12 cellular contexts compared by ENCODE assay signal in the genomic region with DNA sequence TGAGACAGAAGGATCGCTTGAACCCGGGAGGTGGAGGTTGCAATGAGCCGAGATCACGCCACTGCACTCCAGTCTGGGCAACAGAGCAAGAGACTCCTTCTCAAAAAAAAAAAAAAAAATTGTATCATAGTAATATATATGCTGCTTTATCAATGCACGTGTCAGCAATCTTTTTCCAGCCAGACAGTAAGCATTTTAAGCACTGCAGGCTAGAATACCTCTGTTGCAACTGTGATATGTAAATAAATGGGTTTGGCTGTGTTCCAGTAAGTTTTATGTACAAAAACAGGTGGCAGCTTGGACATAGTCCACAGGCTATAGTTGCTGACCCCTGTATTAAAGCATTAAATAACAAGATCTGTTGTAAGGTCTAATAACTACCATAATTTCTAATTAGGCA.
DNase-seq lines count a peak whose midpoint lies in the region; ATAC-seq and TF ChIP-seq lines count a peak whose summit lies in the region.
"Had no signal": no experiment of that assay in that cellular context is flagged by ENCODE, and none has a peak within 500 bp of the region (broad histone marks: within the 10 kb centered on the region; RNA-seq: fewer than 3 reads in every experiment).

No MANE protein-coding gene starts in this region.

- no peak for DNase-seq in activated naive CD4-positive, alpha-beta T cell treated with anti-CD3 and anti-CD28 coated beads, Interleukin-2, amount 10 ng/mL, durations not matched to agents 7 days and 5 days
- no peak for DNase-seq in activated naive CD4-positive, alpha-beta T cell treated with anti-CD3 and anti-CD28 coated beads, Interleukin-2, amount 50 U/mL, for 72 hours (ENCODE audit: low spot score in 2 of 2)
- DNase-seq in substantia nigra (lab: John Stamatoyannopoulos, UW) (no peak), NCI-H524 treated with DMSO at 0.1 percent for 48 hours (lab: John Stamatoyannopoulos, UW) (no peak)
- DNase-seq in effector memory CD4-positive, alpha-beta T cell = no peak
- no peak for DNase-seq in effector CD4-positive, alpha-beta T cell
- DNase-seq: NCI-H1694 treated with DMSO at 0.1 percent for 48 hours, sigmoid colon had no signal

- H2AFZ ChIP-seq in OCI-LY1 (ENCODE audit: low read length) = no peak overlapping the region

- peaks cover 29% of the 10 kb centered on the region for H3K36me3 ChIP-seq in OCI-LY1 (ENCODE audit: insufficient read depth, low read length)
- no peaks in the 10 kb centered on the region for H3K36me3 ChIP-seq in effector memory CD4-positive, alpha-beta T cell (ENCODE audit: control insufficient read depth, insufficient read depth, low read length)
- H3K36me3 ChIP-seq: sigmoid colon, thoracic aorta had no signal

- H3K9me3 ChIP-seq in OCI-LY1 (ENCODE audit: low read length) = no peaks in the 10 kb centered on the region
- H3K9me3 ChIP-seq in effector memory CD4-positive, alpha-beta T cell (ENCODE audit: control insufficient read depth, low read length) = no peaks in the 10 kb centered on the region
- H3K9me3 ChIP-seq: sigmoid colon, thoracic aorta had no signal

- H3K4me2 ChIP-seq in OCI-LY1 (ENCODE audit: low read length) = peak overlapping the region; percentile 49

- no peaks in the 10 kb centered on the region for H3K27me3 Mint-ChIP-seq in activated naive CD4-positive, alpha-beta T cell treated with anti-CD3 and anti-CD28 coated beads, Interleukin-2, amount 10 ng/mL, durations not matched to agents 7 days and 5 days
- H3K27me3 Mint-ChIP-seq: brain had no signal

- peak overlapping the region; percentile 16 for H3K27ac Mint-ChIP-seq in activated naive CD4-positive, alpha-beta T cell treated with anti-CD3 and anti-CD28 coated beads, Interleukin-2, amount 10 ng/mL, durations not matched to agents 7 days and 5 days
- no peak overlapping the region for H3K27ac Mint-ChIP-seq in activated naive CD4-positive, alpha-beta T cell treated with anti-CD3 and anti-CD28 coated beads, Interleukin-2, amount 50 U/mL, for 72 hours

- H4K20me1 ChIP-seq in OCI-LY1 (ENCODE audit: insufficient read depth, low read length) = no peaks in the 10 kb centered on the region

- 0 out of 2 replicates have a peak, but pooled peaks cover 8% of the 10 kb centered on the region for H3F3A ChIP-seq in OCI-LY1 (ENCODE audit: insufficient read depth, low read length)

- H3K27me3 ChIP-seq in OCI-LY1 (ENCODE audit: insufficient read depth, low read length) = no peaks in the 10 kb centered on the region
- H3K27me3 ChIP-seq in effector memory CD4-positive, alpha-beta T cell (replicated peaks; ENCODE audit: control insufficient read depth, insufficient read depth, low read length, poor library complexity, severe bottlenecking) = no peaks in the 10 kb centered on the region
- H3K27me3 ChIP-seq: sigmoid colon had no signal

- peaks cover 75% of the 10 kb centered on the region for H3K4me1 ChIP-seq in OCI-LY1 (ENCODE audit: insufficient read depth, low read length, severe bottlenecking)
- H3K4me1 ChIP-seq in effector memory CD4-positive, alpha-beta T cell (ENCODE audit: control insufficient read depth, insufficient read depth, low read length, poor library complexity, severe bottlenecking) = peaks cover 19% of the 10 kb centered on the region

- H3K4me3 Mint-ChIP-seq in activated naive CD4-positive, alpha-beta T cell treated with anti-CD3 and anti-CD28 coated beads, Interleukin-2, amount 10 ng/mL, durations not matched to agents 7 days and 5 days = no peak overlapping the region
- H3K4me3 Mint-ChIP-seq: brain had no signal

- TF ChIP-seq CTCF in OCI-LY1 (IDR thresholded peaks at IDR 0.05; ENCODE audit: low read length) = no peak

- H3K36me3 Mint-ChIP-seq in activated naive CD4-positive, alpha-beta T cell treated with anti-CD3 and anti-CD28 coated beads, Interleukin-2, amount 10 ng/mL, durations not matched to agents 7 days and 5 days = peaks cover 7% of the 10 kb centered on the region
- H3K36me3 Mint-ChIP-seq in activated naive CD4-positive, alpha-beta T cell treated with anti-CD3 and anti-CD28 coated beads, Interleukin-2, amount 50 U/mL, for 72 hours = no peaks in the 10 kb centered on the region

- peaks cover 76% of the 10 kb centered on the region for H3K79me2 ChIP-seq in OCI-LY1 (ENCODE audit: insufficient read depth, low read length)

- no peak for ATAC-seq in activated naive CD4-positive, alpha-beta T cell treated with anti-CD3 and anti-CD28 coated beads, Interleukin-2, amount 50 U/mL, for 72 hours
- ATAC-seq in HG03175 (IDR thresholded peaks at IDR 0.05; ENCODE audit: unreplicated experiment) = peak; percentile 64

- no peak overlapping the region for H3K4me3 ChIP-seq in OCI-LY1 (ENCODE audit: low read depth, low read length, poor library complexity, severe bottlenecking)
- no peak overlapping the region for H3K4me3 ChIP-seq in effector memory CD4-positive, alpha-beta T cell (ENCODE audit: insufficient read depth, low read depth, low read length, poor library complexity, severe bottlenecking)
- H3K4me3 ChIP-seq: sigmoid colon, thoracic aorta had no signal

- no peak overlapping the region; the same call in 1 of the 2 replicates for H3K9ac ChIP-seq in OCI-LY1 (ENCODE audit: low read length)

- CTCF ChIA-PET in activated naive CD4-positive, alpha-beta T cell treated with anti-CD3 and anti-CD28 coated beads, Interleukin-2, amount 10 ng/mL, durations not matched to agents 7 days and 5 days (lab: Charles Lee) = interaction anchor here (1.2 to 4.8 kb wide), 5 partner anchors 11 to 162 kb away, joined by 4 to 46 read pairs (median 30); partner anchors contain the start of gene ELMO1

- no peaks in the 10 kb centered on the region for H3K9me3 Mint-ChIP-seq in activated naive CD4-positive, alpha-beta T cell treated with anti-CD3 and anti-CD28 coated beads, Interleukin-2, amount 10 ng/mL, durations not matched to agents 7 days and 5 days
- H3K9me3 Mint-ChIP-seq in activated naive CD4-positive, alpha-beta T cell treated with anti-CD3 and anti-CD28 coated beads, Interleukin-2, amount 50 U/mL, for 72 hours = no peaks in the 10 kb centered on the region

- peak overlapping the region; percentile 89 for H3K27ac ChIP-seq in OCI-LY1 (ENCODE audit: low read depth, low read length, poor library complexity, severe bottlenecking)
- H3K27ac ChIP-seq in substantia nigra (ENCODE audit: low read depth, low read length, poor library complexity, severe bottlenecking) = peak overlapping the region; percentile 54
- H3K27ac ChIP-seq in effector memory CD4-positive, alpha-beta T cell (ENCODE audit: insufficient read depth, low read length, poor library complexity, severe bottlenecking) = no peak overlapping the region
- H3K27ac ChIP-seq: sigmoid colon, thoracic aorta had no signal

- H3K9me2 ChIP-seq in OCI-LY1 (ENCODE audit: low read depth, low read length) = no peaks in the 10 kb centered on the region

- peaks cover 33% of the 10 kb centered on the region for H3K4me1 Mint-ChIP-seq in activated naive CD4-positive, alpha-beta T cell treated with anti-CD3 and anti-CD28 coated beads, Interleukin-2, amount 10 ng/mL, durations not matched to agents 7 days and 5 days
